15 cellular contexts compared by ENCODE assay signal in genomic region chr9:129914051-129914450, GRCh38.
"Had no signal": no experiment of that assay in that cellular context is flagged by ENCODE, and none has a peak within 500 bp of the region (broad histone marks: within the 10 kb centered on the region; RNA-seq: fewer than 3 reads in every experiment).

No MANE protein-coding gene starts in this region.

- H3K36me3 ChIP-seq: brain microvascular endothelial cell, ovary, uterus, WERI-Rb-1 had no signal

- DNase-seq: activated gamma-delta T cell; amygdala; brain microvascular endothelial cell; cerebellar nuclear complex; dermis blood vessel endothelial cell; hypothalamus; ovary; stimulated activated CD4-positive, alpha-beta T cell treated with anti-CD3 and anti-CD28 coated beads, Interleukin-2, amount 100 ng/mL, for 48 hours; T-cell; thyroid gland; uterus; WERI-Rb-1 had no signal

- H3K4me3 Mint-ChIP-seq: neural crest cell, T-cell had no signal

- ATAC-seq: esophagus mucosa, T-cell had no signal

- H3K9me3 Mint-ChIP-seq: neural crest cell, T-cell had no signal

- H3K4me3 ChIP-seq: ovary, SK-N-MC, thyroid gland, uterus had no signal

- H3K27me3 ChIP-seq: brain microvascular endothelial cell, ovary, thyroid gland, uterus had no signal

- H3K27me3 Mint-ChIP-seq: T-cell had no signal

- H3K9me3 ChIP-seq: ovary, thyroid gland, uterus had no signal

- H3K4me1 ChIP-seq: thyroid gland, uterus had no signal

- H3K27ac ChIP-seq: brain microvascular endothelial cell, ovary, SK-N-MC, thyroid gland, uterus, WERI-Rb-1 had no signal

- H3K4me1 Mint-ChIP-seq: neural crest cell had no signal
